Comparison of ENCODE assay signal across 8 cellular contexts in the genomic region with DNA sequence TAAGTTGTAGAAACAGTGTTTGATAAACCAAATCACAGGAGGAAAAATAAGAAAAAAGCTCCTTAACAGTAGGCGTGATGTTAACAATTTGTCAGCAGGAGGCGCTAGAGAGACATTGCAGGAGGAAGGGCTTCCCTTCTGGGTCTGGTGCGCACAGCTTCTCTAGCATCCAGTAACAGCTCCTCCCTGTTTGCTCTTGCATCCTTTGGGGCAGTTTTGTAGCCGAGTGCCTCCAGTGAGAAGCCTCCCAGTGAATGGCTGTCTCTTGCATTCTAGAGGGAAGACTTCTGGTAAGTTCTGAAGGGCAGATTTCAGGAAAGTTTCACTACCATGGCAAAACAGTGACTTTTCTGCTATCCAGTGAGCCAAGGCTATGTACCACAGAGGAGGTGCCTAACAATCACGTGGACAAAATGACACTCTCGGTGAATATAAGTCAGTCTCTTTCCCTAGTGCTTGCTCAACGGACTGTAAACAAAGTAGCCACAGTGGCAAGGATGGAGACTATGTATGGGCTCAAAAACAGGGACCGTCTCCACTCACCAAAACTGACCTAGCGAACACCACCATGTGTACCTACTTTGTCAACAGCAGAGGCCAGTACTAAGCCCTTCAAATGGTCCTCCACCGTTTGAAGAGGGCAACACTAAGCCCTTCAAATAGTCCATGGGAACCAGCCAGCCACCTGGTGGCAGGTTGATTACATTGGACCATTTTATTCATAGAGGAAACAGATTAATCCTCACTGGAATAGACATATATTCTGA. TPM values are rescaled to one million over a fixed set of nuclear protein-coding genes. Genes with fewer than 3 reads are reported as not detected.
DNase-seq lines count a peak whose midpoint lies in the region; ATAC-seq and TF ChIP-seq lines count a peak whose summit lies in the region.

No MANE protein-coding gene starts in this region.

- peaks cover 5% of the 10 kb centered on the region for H3K4me1 Mint-ChIP-seq in T-helper 2 cell treated with Interferon-gamma antibody and Interleukin-4, amounts not matched to agents 5 μg/mL and 100 μg/mL, for 36 hours (ENCODE audit: low read depth)

- 39% methylated on average over 10 of the region's 10 CpGs for WGBS in smooth muscle cell (ENCODE audit: low lambda C conversion rate)

- H3K27ac Mint-ChIP-seq in T-helper 2 cell treated with Interferon-gamma antibody and Interleukin-4, amounts not matched to agents 5 μg/mL and 100 μg/mL, for 36 hours = no peak overlapping the region

- H3K4me2 ChIP-seq in smooth muscle cell = no peak overlapping the region

- H3K9me3 Mint-ChIP-seq in T-helper 2 cell treated with Interferon-gamma antibody and Interleukin-4, amounts not matched to agents 5 μg/mL and 100 μg/mL, for 36 hours = no peaks in the 10 kb centered on the region

- H3K4me3 ChIP-seq in astrocyte of the spinal cord (ENCODE audit: low read depth, low read length) (no peak overlapping the region), smooth muscle cell (no peak overlapping the region)

- no peak overlapping the region for H2AFZ ChIP-seq in smooth muscle cell (ENCODE audit: low read depth)

- H4K20me1 ChIP-seq in smooth muscle cell (ENCODE audit: low read depth) = no peaks in the 10 kb centered on the region

- peaks cover 40% of the 10 kb centered on the region for H3K27me3 Mint-ChIP-seq in T-helper 2 cell treated with Interferon-gamma antibody and Interleukin-4, amounts not matched to agents 5 μg/mL and 100 μg/mL, for 36 hours (ENCODE audit: low read depth)

- H3K9ac ChIP-seq in smooth muscle cell (ENCODE audit: low read depth) = no peak overlapping the region

- no peaks in the 10 kb centered on the region for H3K4me1 ChIP-seq in smooth muscle cell (ENCODE audit: low read depth)

- H3K27ac ChIP-seq in smooth muscle cell (ENCODE audit: low read depth) = no peak overlapping the region

- peak; percentile 80 for ATAC-seq in HG02798 (IDR thresholded peaks at IDR 0.05; ENCODE audit: poor library complexity, unreplicated experiment)

- H3K27me3 ChIP-seq in smooth muscle cell (ENCODE audit: low read depth) = no peaks in the 10 kb centered on the region

- H3F3A ChIP-seq in smooth muscle cell (ENCODE audit: low read depth) = no peaks in the 10 kb centered on the region

- DNase-seq in NCI-H2029 treated with DMSO at 0.1 percent for 48 hours (lab: John Stamatoyannopoulos, UW) (peak; percentile 54), astrocyte of the spinal cord (ENCODE audit: low read depth, low spot score) (peak; percentile 82), iPS DF 19.7 (ENCODE audit: low read depth, low spot score) (peak; percentile 63), smooth muscle cell (lab: John Stamatoyannopoulos, UW; ENCODE audit: unreplicated experiment) (no peak), middle frontal gyrus (ENCODE audit: extremely low spot score, low spot score) (no peak)
- peak; percentile 42 for DNase-seq in T-helper 2 cell treated with Interferon-gamma antibody and Interleukin-4, amounts not matched to agents 5 μg/mL and 100 μg/mL, for 36 hours (ENCODE audit: low spot score)

- in situ Hi-C loops in astrocyte of the spinal cord (cut with HindIII; ENCODE audit: low sequenced_read_pairs) = no loop called here

- no peaks in the 10 kb centered on the region for H3K36me3 Mint-ChIP-seq in T-helper 2 cell treated with Interferon-gamma antibody and Interleukin-4, amounts not matched to agents 5 μg/mL and 100 μg/mL, for 36 hours (ENCODE audit: low read depth)

- H3K79me2 ChIP-seq in smooth muscle cell (ENCODE audit: low read depth) = no peaks in the 10 kb centered on the region

- peak overlapping the region; percentile 27 for H3K4me3 Mint-ChIP-seq in T-helper 2 cell treated with Interferon-gamma antibody and Interleukin-4, amounts not matched to agents 5 μg/mL and 100 μg/mL, for 36 hours

- H3K9me3 ChIP-seq in smooth muscle cell (replicated peaks; ENCODE audit: low read depth) = no peaks in the 10 kb centered on the region

- H3K36me3 ChIP-seq in smooth muscle cell (ENCODE audit: low read depth) = no peaks in the 10 kb centered on the region

- TF ChIP-seq CTCF in GM12872 (IDR thresholded peaks at IDR 0.05; ENCODE audit: insufficient read depth, low read depth, low read length) = peak; percentile 96
- TF ChIP-seq CTCF in astrocyte of the spinal cord (IDR thresholded peaks at IDR 0.05; ENCODE audit: low read depth, low read length) = peak; percentile 94
- peak; percentile 91 for TF ChIP-seq CTCF in smooth muscle cell (IDR thresholded peaks at IDR 0.05; ENCODE audit: borderline replicate concordance, insufficient read depth, poor library complexity, severe bottlenecking)

RNA-seq across cellular contexts. Expression of gene ZNF396, which starts 9.6 kb away (rescaled TPM):
- total RNA-seq in smooth muscle cell = 2.0 and 3.1 TPM in 2 replicates
- polyA plus RNA-seq in smooth muscle cell = 1.9 and 2.5 TPM in 2 replicates

RNA-seq across cellular contexts. Expression of gene ZNF24, which starts 42.6 kb away (rescaled TPM):
- total RNA-seq in smooth muscle cell = 40.8 and 59.6 TPM in 2 replicates
- 26.2 and 27.3 TPM in 2 replicates for polyA plus RNA-seq in smooth muscle cell

Comparison
In these comparisons a context has a peak if more than half of its experiments do, and no peak if none do; other contexts are left out.
1. DNase-seq: peak in NCI-H2029 treated with DMSO at 0.1 percent for 48 hours (single experiment), T-helper 2 cell treated with Interferon-gamma antibody and Interleukin-4, amounts not matched to agents 5 μg/mL and 100 μg/mL, for 36 hours (single experiment), astrocyte of the spinal cord (single experiment) and iPS DF 19.7 (single experiment); none in smooth muscle cell (single experiment) and middle frontal gyrus (single experiment).
2. Peak in every context shown above with its lines, with median percentiles within 50 percentile points of each other: CTCF ChIP-seq.